8 cellular contexts compared by ENCODE assay signal in genomic region chr7:147952918-147953317, GRCh38.
"Had no signal": no experiment of that assay in that cellular context is flagged by ENCODE, and none has a peak within 500 bp of the region (broad histone marks: within the 10 kb centered on the region; RNA-seq: fewer than 3 reads in every experiment).

No MANE protein-coding gene starts in this region.

- ATAC-seq: GM12878 had no signal

- H3K4me3 ChIP-seq: GM12878 had no signal

- DNase-seq: GDM1, GF-D8 had no signal

- FAIRE-seq: G401.6, GM12878, GM12891, GM12892, GM18507, GM19239 had no signal
